ENCODE assay signal across 17 cellular contexts in genomic region chr12:11954181-11954580, GRCh38.
DNase-seq lines count a peak whose midpoint lies in the region; ATAC-seq and TF ChIP-seq lines count a peak whose summit lies in the region.
"Had no signal": no experiment of that assay in that cellular context is flagged by ENCODE, and none has a peak within 500 bp of the region (broad histone marks: within the 10 kb centered on the region; RNA-seq: fewer than 3 reads in every experiment).

No MANE protein-coding gene starts in this region.

- H3K36me3 ChIP-seq in neural progenitor cell = no peaks in the 10 kb centered on the region
- H3K36me3 ChIP-seq in tibial nerve = no peaks in the 10 kb centered on the region
- H3K36me3 ChIP-seq: upper lobe of left lung had no signal

- no peaks in the 10 kb centered on the region for H3K9me3 Mint-ChIP-seq in activated T-cell treated with anti-CD3 and anti-CD28 coated beads, Interleukin-2, amount 50 U/mL, for 72 hours
- no peaks in the 10 kb centered on the region for H3K9me3 Mint-ChIP-seq in neural progenitor cell
- H3K9me3 Mint-ChIP-seq: CD8-positive, alpha-beta T cell; stimulated activated memory B cell treated with anti-CD40 and anti-IgM and Interleukin-4, amounts not matched to agents 10 μg/mL and 1 μg/mL and 100 μg/mL, for 72 hours had no signal

- no peaks in the 10 kb centered on the region for H3K27me3 ChIP-seq in neural progenitor cell
- H3K27me3 ChIP-seq in tibial nerve = peaks cover 0 to 5% of the 10 kb centered on the region in 2 donors
- H3K27me3 ChIP-seq: upper lobe of left lung had no signal

- H4K20me1 ChIP-seq in neural progenitor cell (ENCODE audit: low read depth) = no peaks in the 10 kb centered on the region

- H3K4me3 ChIP-seq in neural progenitor cell = no peak overlapping the region
- H3K4me3 ChIP-seq in tibial nerve = no peak overlapping the region
- H3K4me3 ChIP-seq: coronary artery, skin epidermis, upper lobe of left lung had no signal

- no peak overlapping the region for H3K4me2 ChIP-seq in neural progenitor cell

- no peak overlapping the region for H3K27ac ChIP-seq in neural progenitor cell
- H3K27ac ChIP-seq in tibial nerve = no peak overlapping the region
- H3K27ac ChIP-seq: coronary artery, parathyroid adenoma, skin epidermis, upper lobe of left lung had no signal

- peaks cover 37% of the 10 kb centered on the region for H3K4me1 Mint-ChIP-seq in activated T-cell treated with anti-CD3 and anti-CD28 coated beads, Interleukin-2, amount 50 U/mL, for 72 hours (ENCODE audit: low read depth)
- peaks cover 15% of the 10 kb centered on the region for H3K4me1 Mint-ChIP-seq in neural progenitor cell

- DNase-seq in activated T-cell treated with anti-CD3 and anti-CD28 coated beads, Interleukin-2, amount 50 U/mL, for 72 hours = peak in 1 of 2 donors; percentile 14
- no peak for DNase-seq in activated T-cell treated with anti-CD3 and anti-CD28 coated beads, Interleukin-2, amount 50 U/mL, for 48 hours
- DNase-seq in NOMO-1 treated with DMSO at 0.1 percent for 48 hours (lab: John Stamatoyannopoulos, UW; ENCODE audit: unreplicated experiment) = peak; percentile 23
- no peak for DNase-seq in neural progenitor cell (ENCODE audit: low spot score)
- DNase-seq in amniotic stem cell (lab: John Stamatoyannopoulos, UW) = no peak
- DNase-seq in tibial nerve (ENCODE audit: low spot score in 2 of 2) = no peak
- no peak for DNase-seq in 8988T
- DNase-seq: activated effector memory CD4-positive, alpha-beta T cell treated with Interleukin-2 at 50 U/mL for 16 hours; CD8-positive, alpha-beta T cell; Karpas-422; NCI-H1930; upper lobe of left lung had no signal

- no peak for ATAC-seq in activated T-cell treated with anti-CD3 and anti-CD28 coated beads, Interleukin-2, amount 50 U/mL, for 72 hours (replicated peaks in 1 of 2)
- peak; percentile 51 for ATAC-seq in HG03108 (IDR thresholded peaks at IDR 0.05; ENCODE audit: unreplicated experiment)
- ATAC-seq: CD8-positive, alpha-beta T cell; stimulated activated memory B cell treated with anti-CD40 and anti-IgM and Interleukin-4, amounts not matched to agents 10 μg/mL and 1 μg/mL and 100 μg/mL, for 72 hours had no signal

- H3K27me3 Mint-ChIP-seq in activated T-cell treated with anti-CD3 and anti-CD28 coated beads, Interleukin-2, amount 50 U/mL, for 72 hours (ENCODE audit: low read depth) = peaks cover 50% of the 10 kb centered on the region
- H3K27me3 Mint-ChIP-seq in neural progenitor cell (ENCODE audit: insufficient read depth, low read depth) = peaks cover 8% of the 10 kb centered on the region

- peaks cover 0 to 2% of the 10 kb centered on the region in 2 donors for H3K36me3 Mint-ChIP-seq in activated T-cell treated with anti-CD3 and anti-CD28 coated beads, Interleukin-2, amount 50 U/mL, for 72 hours (ENCODE audit: insufficient read depth in 2 of 2)
- no peaks in the 10 kb centered on the region for H3K36me3 Mint-ChIP-seq in neural progenitor cell
- H3K36me3 Mint-ChIP-seq: CD8-positive, alpha-beta T cell; stimulated activated memory B cell treated with anti-CD40 and anti-IgM and Interleukin-4, amounts not matched to agents 10 μg/mL and 1 μg/mL and 100 μg/mL, for 72 hours had no signal

- no peaks in the 10 kb centered on the region for H3F3A ChIP-seq in neural progenitor cell (ENCODE audit: low read depth)

- no peaks in the 10 kb centered on the region for H3K79me2 ChIP-seq in neural progenitor cell (ENCODE audit: low read depth)
- H3K79me2 ChIP-seq: parathyroid adenoma had no signal

- H3K4me1 ChIP-seq in neural progenitor cell (no peaks in the 10 kb centered on the region), tibial nerve (peaks cover 0 to 14% (median 0%) of the 10 kb centered on the region in 4 donors)
- H3K4me1 ChIP-seq: upper lobe of left lung had no signal

- H3K4me3 Mint-ChIP-seq in activated T-cell treated with anti-CD3 and anti-CD28 coated beads, Interleukin-2, amount 50 U/mL, for 72 hours = peak overlapping the region; percentile 18 to 21
- H3K4me3 Mint-ChIP-seq in neural progenitor cell = no peak overlapping the region
- H3K4me3 Mint-ChIP-seq: CD8-positive, alpha-beta T cell; stimulated activated memory B cell treated with anti-CD40 and anti-IgM and Interleukin-4, amounts not matched to agents 10 μg/mL and 1 μg/mL and 100 μg/mL, for 72 hours had no signal

- H3K9ac ChIP-seq in neural progenitor cell = no peak overlapping the region
- H3K9ac ChIP-seq: parathyroid adenoma had no signal

- H3K9me3 ChIP-seq in neural progenitor cell (ENCODE audit: low read depth) (no peaks in the 10 kb centered on the region), tibial nerve (no peaks in the 10 kb centered on the region)
- H3K9me3 ChIP-seq: upper lobe of left lung had no signal

- WGBS in tibial nerve, 2 donors = 51 to 56% methylated on average over 2 of the region's 2 CpGs

- no peak for TF ChIP-seq POLR2A in tibial nerve (IDR thresholded peaks at IDR 0.05)

- no peak overlapping the region for H2AFZ ChIP-seq in neural progenitor cell (replicated peaks)
- H2AFZ ChIP-seq: parathyroid adenoma had no signal

- H3K27ac Mint-ChIP-seq in activated T-cell treated with anti-CD3 and anti-CD28 coated beads, Interleukin-2, amount 50 U/mL, for 72 hours = no peak overlapping the region
- H3K27ac Mint-ChIP-seq in neural progenitor cell = peak overlapping the region; percentile 30
- H3K27ac Mint-ChIP-seq: CD8-positive, alpha-beta T cell; stimulated activated memory B cell treated with anti-CD40 and anti-IgM and Interleukin-4, amounts not matched to agents 10 μg/mL and 1 μg/mL and 100 μg/mL, for 72 hours had no signal

- TF ChIP-seq EP300 in tibial nerve (IDR thresholded peaks at IDR 0.05) = no peak

- TF ChIP-seq CTCF in neural progenitor cell (IDR thresholded peaks at IDR 0.05) (no peak), tibial nerve (IDR thresholded peaks at IDR 0.05) (no peak)
